8 cellular contexts compared by ENCODE assay signal in the genomic region with DNA sequence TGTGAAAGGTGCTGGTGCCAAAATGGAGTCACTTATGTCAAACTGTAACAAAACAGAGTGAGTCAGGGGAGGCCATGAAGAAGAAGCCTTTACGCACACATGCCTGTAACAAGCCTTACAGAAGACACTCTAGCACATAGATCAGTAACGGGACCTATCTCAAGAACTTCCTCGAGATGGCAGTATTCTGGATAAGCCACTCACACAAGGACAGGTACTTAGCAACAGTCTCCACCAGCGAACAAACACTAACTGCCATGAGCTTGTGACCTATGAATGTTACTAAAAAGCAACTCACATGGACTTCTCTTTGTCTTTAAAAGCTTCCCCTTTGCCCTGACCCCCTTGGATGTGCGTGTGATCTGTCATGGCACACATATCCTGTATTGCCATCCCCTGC.
DNase-seq lines count a peak whose midpoint lies in the region; ATAC-seq, FAIRE-seq and TF ChIP-seq lines count a peak whose summit lies in the region.
"Had no signal": no experiment of that assay in that cellular context is flagged by ENCODE, and none has a peak within 500 bp of the region (broad histone marks: within the 10 kb centered on the region; RNA-seq: fewer than 3 reads in every experiment).

No MANE protein-coding gene starts in this region.

- ATAC-seq in GM18867 (IDR thresholded peaks at IDR 0.05; ENCODE audit: unreplicated experiment): peak; percentile 79
- peak; percentile 62 to 70 for ATAC-seq in naive B cell (ENCODE audit: low read depth in 2 of 2)
- ATAC-seq in GM18861 (IDR thresholded peaks at IDR 0.05; ENCODE audit: unreplicated experiment): no peak

- H3K9me3 Mint-ChIP-seq in naive B cell: peaks cover 0 to 19% (median 3%) of the 10 kb centered on the region in 7 donors

- H3K27ac Mint-ChIP-seq in naive B cell: peak overlapping the region in 2 of 6 donors; percentile 16 to 52

- no peak for FAIRE-seq in HTR-8/SVneo (lab: Jason Lieb, UNC)

- no peak overlapping the region for H3K4me3 ChIP-seq in WERI-Rb-1 (ENCODE audit: low read depth, low read length)
- H3K4me3 ChIP-seq: heart left ventricle had no signal

- no peaks in the 10 kb centered on the region for H3K9me3 ChIP-seq in WERI-Rb-1 (ENCODE audit: severe bottlenecking)

- H3K27me3 ChIP-seq in WERI-Rb-1 (ENCODE audit: insufficient read depth, low read depth, severe bottlenecking): no peaks in the 10 kb centered on the region
- H3K27me3 ChIP-seq: heart left ventricle had no signal

- H3K36me3 Mint-ChIP-seq in naive B cell: peaks cover 8 to 10% of the 10 kb centered on the region in 2 donors

- H3K4me1 Mint-ChIP-seq in naive B cell: peaks cover 0 to 3% (median 0%) of the 10 kb centered on the region in 3 donors

- H3K4me3 Mint-ChIP-seq in naive B cell: no peak overlapping the region

- H3K36me3 ChIP-seq in WERI-Rb-1: no peaks in the 10 kb centered on the region
- H3K36me3 ChIP-seq: heart left ventricle had no signal

- no peak overlapping the region for H3K27ac ChIP-seq in WERI-Rb-1
- H3K27ac ChIP-seq: heart left ventricle had no signal

- H3K27me3 Mint-ChIP-seq in naive B cell: no peaks in the 10 kb centered on the region

- peak; percentile 32 for TF ChIP-seq CTCF in WERI-Rb-1 (IDR thresholded peaks at IDR 0.05; ENCODE audit: low read depth, low read length)

- DNase-seq in HTR-8/SVneo (ENCODE audit: insufficient read length, low spot score) (peak; percentile 20), WERI-Rb-1 (no peak), naive B cell (no peak), NCI-H1694 treated with DMSO at 0.1 percent for 48 hours (lab: John Stamatoyannopoulos, UW) (no peak), 8988T (no peak)
- DNase-seq: heart left ventricle had no signal
